In the genomic region with DNA sequence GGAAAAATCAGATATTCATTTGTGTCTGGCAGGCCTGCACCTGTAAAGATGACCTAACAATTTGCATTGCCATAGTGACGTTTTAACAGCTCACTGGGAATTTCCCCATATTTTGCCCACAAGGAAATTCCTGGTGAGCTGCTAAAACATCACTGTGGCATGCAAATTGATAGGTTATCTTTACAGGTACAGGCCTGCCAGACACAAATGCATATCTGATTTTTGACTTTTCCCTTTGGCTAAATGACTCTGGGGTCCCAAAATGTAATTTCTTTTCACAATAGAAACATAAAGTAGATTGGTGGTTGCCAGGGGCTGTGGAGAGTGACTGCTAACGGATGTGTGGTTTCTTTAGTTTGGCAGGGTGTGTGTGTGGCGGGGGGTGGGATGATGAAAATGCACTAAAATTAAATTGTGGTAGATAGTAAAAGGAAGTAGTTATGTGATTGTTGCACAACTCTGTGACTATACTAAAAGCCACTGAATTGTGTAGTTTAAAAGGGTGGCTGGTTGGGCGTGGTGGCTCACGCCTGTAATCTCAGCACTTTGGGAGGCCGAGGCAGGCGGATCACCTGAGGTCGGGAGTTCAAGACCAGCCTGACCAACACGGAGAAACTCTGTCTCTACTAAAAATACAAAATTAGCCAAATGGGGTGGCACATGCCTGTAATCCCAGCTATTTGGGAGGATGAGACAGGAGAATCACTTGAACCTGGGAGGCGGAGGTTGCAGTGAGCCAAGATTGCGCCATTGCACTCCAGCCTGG, we compare ENCODE assay signal across 10 cellular contexts. TPM values are rescaled to one million over a fixed set of nuclear protein-coding genes. Genes with fewer than 3 reads are reported as not detected.
DNase-seq lines count a peak whose midpoint lies in the region; ATAC-seq, FAIRE-seq and TF ChIP-seq lines count a peak whose summit lies in the region.
"Had no signal": no experiment of that assay in that cellular context is flagged by ENCODE, and none has a peak within 500 bp of the region (broad histone marks: within the 10 kb centered on the region; RNA-seq: fewer than 3 reads in every experiment).

No MANE protein-coding gene starts in this region.

- no peak overlapping the region for H2AFZ ChIP-seq in HepG2 (ENCODE audit: low read length)

- CTCF ChIA-PET in HepG2 (lab: Yijun Ruan, JAX; ENCODE audit: low intra/inter-chr PET ratio, low total read pairs) = no interaction called here

- ATAC-seq in right lobe of liver (peak in 3 of 4 donors; percentile 54 to 77 (median 69)), HepG2 (no peak), HG03439 (IDR thresholded peaks at IDR 0.05; ENCODE audit: unreplicated experiment) (peak; percentile 68)

- H3K4me2 ChIP-seq in HepG2 (ENCODE audit: low read depth, low read length) = no peak overlapping the region

- no peaks in the 10 kb centered on the region for H3K79me2 ChIP-seq in HepG2 (ENCODE audit: insufficient read depth, low read length)

- no peak for TF ChIP-seq POLR2A in right lobe of liver (IDR thresholded peaks at IDR 0.05)
- TF ChIP-seq POLR2A in HepG2 (IDR thresholded peaks at IDR 0.05; ENCODE audit: insufficient read depth in 1 of 2, low read depth in 2 of 2, low read length in 2 of 2) = no peak

- no peak overlapping the region for H3K9ac ChIP-seq in HepG2 (ENCODE audit: insufficient read depth, low read depth, low read length)

- no peaks in the 10 kb centered on the region for H4K20me1 ChIP-seq in HepG2 (ENCODE audit: insufficient read depth, low read length)

- no peaks in the 10 kb centered on the region for H3K9me3 ChIP-seq in right lobe of liver
- H3K9me3 ChIP-seq in HepG2 (ENCODE audit: low read length) = no peaks in the 10 kb centered on the region

- H3K36me3 ChIP-seq in right lobe of liver = no peaks in the 10 kb centered on the region
- no peaks in the 10 kb centered on the region for H3K36me3 ChIP-seq in HepG2 (replicated peaks in 1 of 2; ENCODE audit: control insufficient read depth in 1 of 2, insufficient read depth in 2 of 2, low read length in 2 of 2)

- in situ Hi-C loops in HepG2 (cut with HindIII; ENCODE audit: extremely low pct_ligation_motif_present, low pct_unique_long_range_greater_than_20kb) = no loop called here

- TF ChIP-seq RAD21 in HepG2 (CRISPR knock-in tag; IDR thresholded peaks at IDR 0.05) = no peak

- FAIRE-seq in HepG2 (lab: Jason Lieb, UNC) = no peak
- FAIRE-seq: endothelial cell of umbilical vein had no signal

- 47% methylated on average over 5 of the region's 11 CpGs for WGBS in right lobe of liver (ENCODE audit: insufficient coverage, low coverage, low lambda C conversion rate, missing lambda C conversion rate)
- 51% methylated on average over 11 of the region's 11 CpGs for WGBS in HepG2 (ENCODE audit: low lambda C conversion rate)

- H3K27me3 ChIP-seq in right lobe of liver = no peaks in the 10 kb centered on the region
- no peaks in the 10 kb centered on the region for H3K27me3 ChIP-seq in HepG2 (ENCODE audit: control insufficient read depth in 1 of 2, insufficient read depth in 2 of 2, low read length in 2 of 2)

- H3K4me1 ChIP-seq in right lobe of liver (no peaks in the 10 kb centered on the region), HepG2 (ENCODE audit: insufficient read depth, low read length) (no peaks in the 10 kb centered on the region)

- no peak overlapping the region for H3K27ac ChIP-seq in right lobe of liver
- H3K27ac ChIP-seq in HepG2 (ENCODE audit: extremely low read length, insufficient read depth, low read length) = no peak overlapping the region
- H3K27ac ChIP-seq: C4-2B had no signal

- no peak for TF ChIP-seq EP300 in HepG2 (IDR thresholded peaks at IDR 0.05; ENCODE audit: low read depth in 2 of 2, low read length in 2 of 2)
- TF ChIP-seq EP300 in HepG2 (CRISPR knock-in tag; IDR thresholded peaks at IDR 0.05; ENCODE audit: borderline replicate concordance) = no peak

- intact Hi-C loops in right lobe of liver (cut with DNase I) (no loop called here), HepG2 (cut with micrococcal nuclease; ENCODE audit: unreplicated experiment) (no loop called here)

- BruUV-seq in HepG2 (replicated peaks; lab: Mats Ljungman, UMichigan) = no TSS peak

- POLR2A ChIA-PET in HepG2 (lab: Yijun Ruan, JAX) = no interaction called here

- TF ChIP-seq CTCF in right lobe of liver (IDR thresholded peaks at IDR 0.05) = no peak
- no peak for TF ChIP-seq CTCF in HepG2 (CRISPR knock-in tag; IDR thresholded peaks at IDR 0.05)

- no peak overlapping the region for H3K4me3 ChIP-seq in right lobe of liver
- H3K4me3 ChIP-seq in HepG2 (replicated peaks in 1 of 3; ENCODE audit: insufficient read depth in 1 of 3, low read depth in 2 of 3, low read length in 3 of 3) = no peak overlapping the region

- no peak for DNase-seq in right lobe of liver
- no peak for DNase-seq in HepG2 (ENCODE audit: low spot score)
- DNase-seq in T-helper 1 cell = peak in 4 of 5 donors; percentile 26 to 83 (median 28)
- peak; percentile 71 for DNase-seq in astrocyte of the hippocampus (ENCODE audit: low read depth, low spot score)
- peak; percentile 36 to 37 for DNase-seq in stimulated activated CD4-positive, alpha-beta T cell treated with anti-CD3 and anti-CD28 coated beads, Interleukin-15, amount 100 ng/mL, for 48 hours (ENCODE audit: low read depth in 2 of 2)
- no peak for DNase-seq in NCI-H187 treated with DMSO at 0.1 percent for 48 hours (lab: John Stamatoyannopoulos, UW)
- no peak for DNase-seq in cerebellum (ENCODE audit: low spot score)

TF ChIP-seq in HepG2, 621 proteins besides CTCF, POLR2A, EP300 and RAD21 (continues in another document):
- no peak for TF ChIP-seq PAF1 (CRISPR knock-in tag; IDR thresholded peaks at IDR 0.05)
- TF ChIP-seq REL (CRISPR knock-in tag; conservative IDR thresholded peaks at IDR 0.05) = no peak

RNA-seq across cellular contexts. Expression of gene FEZ1, which starts 18.5 kb away (rescaled TPM):
- total RNA-seq in right lobe of liver (1 to 10 TPM; 3.4 to 5.3 (median 4.4) TPM), HepG2 (2016; rRNA removed; fragmentation: Illumina TruSeq; extraction: Trizol) (not detected in 2 replicates), cerebellum (131 TPM)
- not detected in 2 replicates for total RNA-seq in HepG2 (2016; cell fraction: cytosol; rRNA removed; fragmentation: Illumina TruSeq; extraction: Trizol; ENCODE audit: low read depth)
- not detected in 2 replicates for total RNA-seq in HepG2 (2016; cell fraction: insoluble cytoplasmic fraction; rRNA removed; fragmentation: Illumina TruSeq; extraction: Trizol)
- total RNA-seq in HepG2 (2016; cell fraction: membrane; rRNA removed; fragmentation: Illumina TruSeq; extraction: Trizol) = not detected in 2 replicates
- not detected in 2 replicates for total RNA-seq in HepG2 (2016; cell fraction: nucleus; rRNA removed; fragmentation: Illumina TruSeq; extraction: Trizol)
- polyA plus RNA-seq in HepG2 (2011; rRNA removed) = not detected in 2 replicates
- not detected in 2 replicates for polyA plus RNA-seq in HepG2 (2011; cell fraction: cytosol; rRNA removed)
- polyA plus RNA-seq in HepG2 (2011; cell fraction: nucleus; rRNA removed) = not detected in 2 replicates
- polyA plus RNA-seq in HepG2 (2012) = 0.33 TPM in 1 of 2 replicates, not detected in the other
- polyA plus RNA-seq in HepG2 (2016; cell fraction: cytosol; fragmentation: Illumina TruSeq; extraction: Trizol; ENCODE audit: low read depth) = not detected in 2 replicates
- polyA plus RNA-seq in HepG2 (2016; cell fraction: insoluble cytoplasmic fraction; fragmentation: Illumina TruSeq; extraction: Trizol; ENCODE audit: low read depth) = not detected in 2 replicates
- not detected in 2 replicates for polyA plus RNA-seq in HepG2 (2016; cell fraction: membrane; fragmentation: Illumina TruSeq; extraction: Trizol; ENCODE audit: low read depth)
- not detected in 2 replicates for polyA plus RNA-seq in HepG2 (2016; cell fraction: nucleus; fragmentation: Illumina TruSeq; extraction: Trizol; ENCODE audit: insufficient read depth, low read depth)
- polyA minus RNA-seq in HepG2 (2011; rRNA and poly(A)+ RNA removed; ENCODE audit: low replicate concordance) = 0.44 TPM in 1 of 2 replicates, not detected in the other
- polyA minus RNA-seq in HepG2 (2011; cell fraction: cytosol; rRNA and poly(A)+ RNA removed) = not detected in 2 replicates
- polyA minus RNA-seq in HepG2 (2011; cell fraction: nucleus; rRNA and poly(A)+ RNA removed) = not detected in 2 replicates

RNA-seq across cellular contexts. Expression of gene EI24, which starts 54.8 kb away (rescaled TPM):
- total RNA-seq in right lobe of liver = 100 to 1,000 TPM in 5 of 6 experiments, 10 to 100 TPM in 1; 74.4 to 232 (median 113) TPM
- 126 and 138 TPM in 2 replicates for total RNA-seq in HepG2 (2016; rRNA removed; fragmentation: Illumina TruSeq; extraction: Trizol)
- total RNA-seq in HepG2 (2016; cell fraction: cytosol; rRNA removed; fragmentation: Illumina TruSeq; extraction: Trizol; ENCODE audit: low read depth) = 208 and 212 TPM in 2 replicates
- total RNA-seq in HepG2 (2016; cell fraction: insoluble cytoplasmic fraction; rRNA removed; fragmentation: Illumina TruSeq; extraction: Trizol) = 124 and 136 TPM in 2 replicates
- 398 and 405 TPM in 2 replicates for total RNA-seq in HepG2 (2016; cell fraction: membrane; rRNA removed; fragmentation: Illumina TruSeq; extraction: Trizol)
- total RNA-seq in HepG2 (2016; cell fraction: nucleus; rRNA removed; fragmentation: Illumina TruSeq; extraction: Trizol) = 62.3 and 65.1 TPM in 2 replicates
- 70.0 and 84.7 TPM in 2 replicates for polyA plus RNA-seq in HepG2 (2011; rRNA removed)
- polyA plus RNA-seq in HepG2 (2011; cell fraction: cytosol; rRNA removed) = 74.3 and 105 TPM in 2 replicates
- 19.8 and 28.7 TPM in 2 replicates for polyA plus RNA-seq in HepG2 (2011; cell fraction: nucleus; rRNA removed)
- polyA plus RNA-seq in HepG2 (2012) = 55.7 and 63.2 TPM in 2 replicates
- polyA plus RNA-seq in HepG2 (2016; cell fraction: cytosol; fragmentation: Illumina TruSeq; extraction: Trizol; ENCODE audit: low read depth) = 321 and 335 TPM in 2 replicates
- polyA plus RNA-seq in HepG2 (2016; cell fraction: insoluble cytoplasmic fraction; fragmentation: Illumina TruSeq; extraction: Trizol; ENCODE audit: low read depth) = 170 and 183 TPM in 2 replicates
- polyA plus RNA-seq in HepG2 (2016; cell fraction: membrane; fragmentation: Illumina TruSeq; extraction: Trizol; ENCODE audit: low read depth) = 442 and 463 TPM in 2 replicates
- polyA plus RNA-seq in HepG2 (2016; cell fraction: nucleus; fragmentation: Illumina TruSeq; extraction: Trizol; ENCODE audit: insufficient read depth, low read depth) = 109 and 110 TPM in 2 replicates
- polyA minus RNA-seq in HepG2 (2011; rRNA and poly(A)+ RNA removed; ENCODE audit: low replicate concordance) = 105 and 116 TPM in 2 replicates
- polyA minus RNA-seq in HepG2 (2011; cell fraction: cytosol; rRNA and poly(A)+ RNA removed) = 34.0 and 35.6 TPM in 2 replicates
- 20.9 and 25.4 TPM in 2 replicates for polyA minus RNA-seq in HepG2 (2011; cell fraction: nucleus; rRNA and poly(A)+ RNA removed)
- 55.2 TPM for total RNA-seq in cerebellum

Comparison
In these comparisons a context has a peak if more than half of its experiments do, and no peak if none do; other contexts are left out.
1. DNase-seq: peak in T-helper 1 cell (4 of 5), astrocyte of the hippocampus (single experiment) and stimulated activated CD4-positive, alpha-beta T cell treated with anti-CD3 and anti-CD28 coated beads, Interleukin-15, amount 100 ng/mL, for 48 hours (2 of 2); none in right lobe of liver (0 of 3), HepG2 (single experiment), NCI-H187 treated with DMSO at 0.1 percent for 48 hours (single experiment) and cerebellum (single experiment).
2. RNA of gene FEZ1, which starts 18.5 kb away (total RNA-seq): 131 TPM in cerebellum (single experiment); 3.4 to 5.3 TPM in right lobe of liver and not detected in HepG2; every median in the first group is over 10 times any median in the second.